Comparison of ENCODE assay signal across 8 cellular contexts in genomic region chr7:95501261-95501816, GRCh38. TPM values are rescaled to one million over a fixed set of nuclear protein-coding genes. Genes with fewer than 3 reads are reported as not detected.
DNase-seq lines count a peak whose midpoint lies in the region; ATAC-seq and TF ChIP-seq lines count a peak whose summit lies in the region.

No MANE protein-coding gene starts in this region.

- TF ChIP-seq CTCF in gastrocnemius medialis (IDR thresholded peaks at IDR 0.05 in 4 of 5, conservative IDR thresholded peaks at IDR 0.05 in 1 of 5) = no peak

- H3K4me1 ChIP-seq in HAP-1 = peaks cover 11% of the 10 kb centered on the region
- peaks cover 0 to 3% of the 10 kb centered on the region in 2 donors for H3K4me1 ChIP-seq in gastrocnemius medialis

- no peak for TF ChIP-seq POLR2A in gastrocnemius medialis (IDR thresholded peaks at IDR 0.05)

- peak overlapping the region; percentile 37 for H3K27ac Mint-ChIP-seq in activated naive CD4-positive, alpha-beta T cell treated with anti-CD3 and anti-CD28 coated beads for 36 hours
- H3K27ac Mint-ChIP-seq in stimulated activated naive CD8-positive, alpha-beta T cell treated with anti-CD3 and anti-CD28 coated beads, Interleukin-15, Interleukin-2, amounts not matched to agents 100 ng/mL and 50 ng/mL, for 24 hours = peak overlapping the region; percentile 88

- peaks cover 25% of the 10 kb centered on the region for H3K27me3 Mint-ChIP-seq in activated naive CD4-positive, alpha-beta T cell treated with anti-CD3 and anti-CD28 coated beads for 36 hours (ENCODE audit: low read depth)
- peaks cover 11% of the 10 kb centered on the region for H3K27me3 Mint-ChIP-seq in stimulated activated naive CD8-positive, alpha-beta T cell treated with anti-CD3 and anti-CD28 coated beads, Interleukin-15, Interleukin-2, amounts not matched to agents 100 ng/mL and 50 ng/mL, for 24 hours

- peaks cover 24% of the 10 kb centered on the region for H3K4me1 Mint-ChIP-seq in activated naive CD4-positive, alpha-beta T cell treated with anti-CD3 and anti-CD28 coated beads for 36 hours (ENCODE audit: low read depth)
- H3K4me1 Mint-ChIP-seq in stimulated activated naive CD8-positive, alpha-beta T cell treated with anti-CD3 and anti-CD28 coated beads, Interleukin-15, Interleukin-2, amounts not matched to agents 100 ng/mL and 50 ng/mL, for 24 hours (ENCODE audit: low read depth) = peaks cover 30% of the 10 kb centered on the region

- peak; percentile 52 for DNase-seq in activated naive CD4-positive, alpha-beta T cell treated with anti-CD3 and anti-CD28 coated beads for 36 hours
- DNase-seq in activated naive CD4-positive, alpha-beta T cell treated with Interleukin-2 at 50 U/mL for 16 hours = no peak
- DNase-seq in HAP-1 (ENCODE audit: low spot score in 2 of 2) (no peak), midbrain (lab: John Stamatoyannopoulos, UW) (no peak), gastrocnemius medialis (no peak)

- H3K36me3 ChIP-seq in HAP-1 (replicated peaks) = no peaks in the 10 kb centered on the region
- peaks cover 0 to 3% of the 10 kb centered on the region in 2 donors for H3K36me3 ChIP-seq in gastrocnemius medialis

- H3K27ac ChIP-seq in gastrocnemius medialis = no peak overlapping the region

- no peak overlapping the region for H3K4me3 Mint-ChIP-seq in activated naive CD4-positive, alpha-beta T cell treated with anti-CD3 and anti-CD28 coated beads for 36 hours
- peak overlapping the region; percentile 62 for H3K4me3 Mint-ChIP-seq in stimulated activated naive CD8-positive, alpha-beta T cell treated with anti-CD3 and anti-CD28 coated beads, Interleukin-15, Interleukin-2, amounts not matched to agents 100 ng/mL and 50 ng/mL, for 24 hours

- CTCF ChIA-PET in activated naive CD4-positive, alpha-beta T cell treated with anti-CD3 and anti-CD28 coated beads for 36 hours (lab: Charles Lee) = interaction anchor here (0.6 to 1.4 kb wide), 2 partner anchors 24 to 722 kb away, joined by 3 to 8 read pairs; no protein-coding TSS in a partner anchor

- H3K27me3 ChIP-seq in HAP-1 (ENCODE audit: low read depth) (no peaks in the 10 kb centered on the region), gastrocnemius medialis (no peaks in the 10 kb centered on the region)

- peak; percentile 96 for ATAC-seq in HG02938 (IDR thresholded peaks at IDR 0.05; ENCODE audit: unreplicated experiment)
- peak; percentile 32 for ATAC-seq in SK-N-SH treated with all-trans-retinoic acid at 6 μM for 48 hours
- ATAC-seq in gastrocnemius medialis = no peak

- no peaks in the 10 kb centered on the region for H3K9me3 ChIP-seq in HAP-1
- no peaks in the 10 kb centered on the region for H3K9me3 ChIP-seq in gastrocnemius medialis

- H3K9me3 Mint-ChIP-seq in activated naive CD4-positive, alpha-beta T cell treated with anti-CD3 and anti-CD28 coated beads for 36 hours = no peaks in the 10 kb centered on the region
- no peaks in the 10 kb centered on the region for H3K9me3 Mint-ChIP-seq in stimulated activated naive CD8-positive, alpha-beta T cell treated with anti-CD3 and anti-CD28 coated beads, Interleukin-15, Interleukin-2, amounts not matched to agents 100 ng/mL and 50 ng/mL, for 24 hours

- no peaks in the 10 kb centered on the region for H3K36me3 Mint-ChIP-seq in activated naive CD4-positive, alpha-beta T cell treated with anti-CD3 and anti-CD28 coated beads for 36 hours (ENCODE audit: low read depth)
- no peaks in the 10 kb centered on the region for H3K36me3 Mint-ChIP-seq in stimulated activated naive CD8-positive, alpha-beta T cell treated with anti-CD3 and anti-CD28 coated beads, Interleukin-15, Interleukin-2, amounts not matched to agents 100 ng/mL and 50 ng/mL, for 24 hours (ENCODE audit: low read depth)

- in situ Hi-C loops in HAP-1 (cut with MboI; ENCODE audit: low sequenced_read_pairs) = no loop called here
- in situ Hi-C loops in gastrocnemius medialis (cut with MboI; ENCODE audit: low sequenced_read_pairs in 4 of 4) = loop anchor here in 2 of 4 donors (10.0 to 25.0 kb wide), 2 partner anchors 193 to 361 kb away; no protein-coding TSS in a partner anchor

- intact Hi-C loops in activated naive CD4-positive, alpha-beta T cell treated with anti-CD3 and anti-CD28 coated beads for 36 hours (cut with micrococcal nuclease) = loop anchor here (1.0 to 5.0 kb wide), 6 partner anchors 784 to 1336 kb away; partner anchors contain the start of genes SGCE and SLC25A13
- intact Hi-C loops in gastrocnemius medialis (cut with DNase I; ENCODE audit: low total_unique reads) = no loop called here

- no peak overlapping the region for H3K4me3 ChIP-seq in HAP-1
- no peak overlapping the region for H3K4me3 ChIP-seq in gastrocnemius medialis

TF ChIP-seq in SK-N-SH treated with all-trans-retinoic acid at 6 μM for 48 hours, 23 proteins besides CTCF, POLR2A, EP300 and RAD21 (continues in another document):
- TF ChIP-seq OSR1 (CRISPR knock-in tag; IDR thresholded peaks at IDR 0.05) (no peak), ZFP30 (CRISPR knock-in tag; IDR thresholded peaks at IDR 0.05) (no peak), ZNF565 (CRISPR knock-in tag; conservative IDR thresholded peaks at IDR 0.05; ENCODE audit: low read depth) (no peak), PPARA (CRISPR knock-in tag; IDR thresholded peaks at IDR 0.05; ENCODE audit: borderline replicate concordance) (no peak), RARB (CRISPR knock-in tag; IDR thresholded peaks at IDR 0.05) (no peak), ZNF70 (CRISPR knock-in tag; IDR thresholded peaks at IDR 0.05) (no peak), ARNTL (CRISPR knock-in tag; IDR thresholded peaks at IDR 0.05; ENCODE audit: borderline replicate concordance, low read depth) (no peak), POU6F1 (CRISPR knock-in tag; IDR thresholded peaks at IDR 0.05; ENCODE audit: borderline replicate concordance, low read depth) (no peak), CSRNP3 (CRISPR knock-in tag; IDR thresholded peaks at IDR 0.05) (no peak), PATZ1 (CRISPR knock-in tag; IDR thresholded peaks at IDR 0.05; ENCODE audit: borderline replicate concordance) (no peak), TOX (CRISPR knock-in tag; IDR thresholded peaks at IDR 0.05; ENCODE audit: borderline replicate concordance) (no peak), CREB5 (CRISPR knock-in tag; IDR thresholded peaks at IDR 0.05; ENCODE audit: low read depth) (no peak), ZFP3 (CRISPR knock-in tag; IDR thresholded peaks at IDR 0.05) (no peak)

RNA-seq across cellular contexts. Expression of gene ASB4, which starts 15.6 kb away (rescaled TPM):
- not detected for total RNA-seq in activated naive CD4-positive, alpha-beta T cell treated with anti-CD3 and anti-CD28 coated beads for 36 hours
- 10 to 100 TPM in 3 of 4 donors, 1 to 10 TPM in 1; 1.4 to 27.3 (median 17.9) TPM for total RNA-seq in gastrocnemius medialis

Comparison
In these comparisons a context has a peak if more than half of its experiments do, and no peak if none do; other contexts are left out.
1. ATAC-seq: peak in HG02938 (single experiment) and SK-N-SH treated with all-trans-retinoic acid at 6 μM for 48 hours (single experiment); none in gastrocnemius medialis (0 of 2).